ENCODE assay signal across 1 cellular context in genomic region chr12:54725233-54725843, GRCh38.
TF ChIP-seq lines count a peak whose summit lies in the region.

No MANE protein-coding gene starts in this region.

TF ChIP-seq in GM23338, 12 proteins besides CTCF, POLR2A, EP300 and RAD21 (continued from another document):
- no peak for TF ChIP-seq ZNF462 (CRISPR knock-in tag; IDR thresholded peaks at IDR 0.05)
- no peak for TF ChIP-seq JUNB (IDR thresholded peaks at IDR 0.05; ENCODE audit: unreplicated experiment)
- no peak for TF ChIP-seq EZH2phosphoT487 (IDR thresholded peaks at IDR 0.05; ENCODE audit: unreplicated experiment)
- TF ChIP-seq NANOG (IDR thresholded peaks at IDR 0.05; ENCODE audit: borderline replicate concordance) = no peak
- no peak for TF ChIP-seq ETS1 (IDR thresholded peaks at IDR 0.05)
TF ChIP-seq in GM23338: peak in this region for 0.
